Comparison of ENCODE assay signal across 22 cellular contexts in genomic region chr22:27609411-27610029, GRCh38.
DNase-seq lines count a peak whose midpoint lies in the region; ATAC-seq and TF ChIP-seq lines count a peak whose summit lies in the region.
"Had no signal": no experiment of that assay in that cellular context is flagged by ENCODE, and none has a peak within 500 bp of the region (broad histone marks: within the 10 kb centered on the region; RNA-seq: fewer than 3 reads in every experiment).

No MANE protein-coding gene starts in this region.

- DNase-seq in NCI-H748 (lab: John Stamatoyannopoulos, UW; ENCODE audit: unreplicated experiment) (peak; percentile 5), NCI-H748 treated with DMSO at 0.1 percent for 48 hours (lab: John Stamatoyannopoulos, UW) (no peak), globus pallidus (ENCODE audit: low spot score) (peak; percentile 23), osteoblast (ENCODE audit: insufficient read length, low spot score, missing footprints) (peak; percentile 81), OCI-M2 (lab: John Stamatoyannopoulos, UW; ENCODE audit: unreplicated experiment) (no peak)
- DNase-seq in stimulated activated naive CD8-positive, alpha-beta T cell treated with anti-CD3 and anti-CD28 coated beads, Interleukin-15, amount 100 ng/mL, for 72 hours, result no peak
- no peak for DNase-seq in activated T-cell treated with anti-CD3 and anti-CD28 coated beads, Interleukin-2, amount 50 U/mL, for 1 hour
- DNase-seq: 8988T, C1 segment of cervical spinal cord, GDM1, GOT3, IMR-90, Karpas-422, MG63, NCI-H1105, NCI-H1694, NCI-H446, NCI-H69, PC-9 had no signal

- no peaks in the 10 kb centered on the region for H3K9me3 ChIP-seq in osteoblast (ENCODE audit: low read depth, low read length)
- H3K9me3 ChIP-seq: MG63, SJSA1 had no signal

- H3K27me3 ChIP-seq in osteoblast (ENCODE audit: insufficient read depth, low read length), result peaks cover 20% of the 10 kb centered on the region
- H3K27me3 ChIP-seq: MG63 had no signal

- peaks cover 36% of the 10 kb centered on the region for H3K27me3 Mint-ChIP-seq in stimulated activated naive CD8-positive, alpha-beta T cell treated with anti-CD3 and anti-CD28 coated beads, Interleukin-15, amount 100 ng/mL, for 72 hours

- no peak overlapping the region for H3K4me2 ChIP-seq in osteoblast (ENCODE audit: insufficient read depth, low read length)
- H3K4me2 ChIP-seq: PC-9 had no signal

- no peaks in the 10 kb centered on the region for H4K20me1 ChIP-seq in osteoblast (ENCODE audit: insufficient read depth, low read length)

- H3K4me1 Mint-ChIP-seq in stimulated activated naive CD8-positive, alpha-beta T cell treated with anti-CD3 and anti-CD28 coated beads, Interleukin-15, amount 100 ng/mL, for 72 hours, result peaks cover 5% of the 10 kb centered on the region

- H3K4me1 ChIP-seq in osteoblast (ENCODE audit: insufficient read depth, low read length), result no peaks in the 10 kb centered on the region
- H3K4me1 ChIP-seq: SJSA1 had no signal

- no peaks in the 10 kb centered on the region for H3K36me3 ChIP-seq in osteoblast (ENCODE audit: insufficient read depth, low read length)
- H3K36me3 ChIP-seq: MG63, SJSA1 had no signal

- TF ChIP-seq CTCF in osteoblast (IDR thresholded peaks at IDR 0.05; ENCODE audit: extremely low read depth, low read depth, low read length), result no peak

- no peaks in the 10 kb centered on the region for H3K9me3 Mint-ChIP-seq in stimulated activated naive CD8-positive, alpha-beta T cell treated with anti-CD3 and anti-CD28 coated beads, Interleukin-15, amount 100 ng/mL, for 72 hours

- no peak for ATAC-seq in stimulated activated naive CD8-positive, alpha-beta T cell treated with anti-CD3 and anti-CD28 coated beads, Interleukin-15, amount 100 ng/mL, for 72 hours
- no peak for ATAC-seq in HG02763 (IDR thresholded peaks at IDR 0.05; ENCODE audit: unreplicated experiment)
- ATAC-seq: GM12878 had no signal

- H3K27ac ChIP-seq in osteoblast (ENCODE audit: low read depth, low read length), result no peak overlapping the region
- H3K27ac ChIP-seq: PC-9, SJSA1 had no signal

- H3K4me3 Mint-ChIP-seq in stimulated activated naive CD8-positive, alpha-beta T cell treated with anti-CD3 and anti-CD28 coated beads, Interleukin-15, amount 100 ng/mL, for 72 hours, result no peak overlapping the region

- H3K27ac Mint-ChIP-seq in stimulated activated naive CD8-positive, alpha-beta T cell treated with anti-CD3 and anti-CD28 coated beads, Interleukin-15, amount 100 ng/mL, for 72 hours, result no peak overlapping the region

- H3K4me3 ChIP-seq in osteoblast (ENCODE audit: insufficient read depth, low read length), result no peak overlapping the region
- H3K4me3 ChIP-seq: GM12878, MG63, PC-9, SJSA1 had no signal

- no peak overlapping the region for H2AFZ ChIP-seq in osteoblast (ENCODE audit: low read length)
- H2AFZ ChIP-seq: PC-9 had no signal

- H3K79me2 ChIP-seq in osteoblast (ENCODE audit: insufficient read depth, low read length), result no peaks in the 10 kb centered on the region

Comparison
In these comparisons a context has a peak if more than half of its experiments do, and no peak if none do; other contexts are left out.
1. DNase-seq: peak in NCI-H748 (single experiment), globus pallidus (single experiment) and osteoblast (single experiment); none in NCI-H748 treated with DMSO at 0.1 percent for 48 hours (single experiment), stimulated activated naive CD8-positive, alpha-beta T cell treated with anti-CD3 and anti-CD28 coated beads, Interleukin-15, amount 100 ng/mL, for 72 hours (0 of 2), activated T-cell treated with anti-CD3 and anti-CD28 coated beads, Interleukin-2, amount 50 U/mL, for 1 hour (single experiment) and OCI-M2 (single experiment).